Comparison of ENCODE assay signal across 8 cellular contexts in genomic region chr3:46881819-46882376, GRCh38. TPM values are rescaled to one million over a fixed set of nuclear protein-coding genes. Genes with fewer than 3 reads are reported as not detected.
DNase-seq lines count a peak whose midpoint lies in the region; ATAC-seq and TF ChIP-seq lines count a peak whose summit lies in the region.

No MANE protein-coding gene starts in this region.

- peak; percentile 14 for DNase-seq in activated CD4-positive, alpha-beta T cell treated with anti-CD3 and anti-CD28 coated beads, Interleukin-2, amount 50 U/mL, for 1 hour
- DNase-seq in fibroblast of pulmonary artery (ENCODE audit: low read depth) (no peak), trophoblast cell (peak in 1 of 2 donors; percentile 26), GM13976 (ENCODE audit: low spot score) (no peak), BE2C (no peak), COLO829 (ENCODE audit: low spot score) (no peak)

- H3K79me2 ChIP-seq in trophoblast cell (ENCODE audit: control insufficient read depth, insufficient read depth, low read length, poor library complexity): peaks cover 2% of the 10 kb centered on the region

- no peak overlapping the region for H2BK12ac ChIP-seq in trophoblast cell (ENCODE audit: low read length)

- in situ Hi-C loops in GM13976 (cut with MboI; ENCODE audit: low sequenced_read_pairs, unreplicated experiment): loop anchor here (25.0 kb wide), 1 partner anchor 170 kb away; the partner anchor contains the start of genes PRSS50 and TMIE

- H2AFZ ChIP-seq in trophoblast cell (ENCODE audit: insufficient read depth, low read length, poor library complexity): no peak overlapping the region

- H3K18ac ChIP-seq in trophoblast cell (ENCODE audit: low read length): no peak overlapping the region

- H3K9ac ChIP-seq in ES-I3 (ENCODE audit: low read depth, low read length): peak overlapping the region; percentile 66; the same call in 1 of the 2 replicates
- H3K9ac ChIP-seq in trophoblast cell (ENCODE audit: low read length): peak overlapping the region; percentile 11

- H3K9me3 ChIP-seq in ES-I3 (ENCODE audit: control insufficient read depth, insufficient read depth, low read length) (no peaks in the 10 kb centered on the region), trophoblast cell (ENCODE audit: insufficient read depth, low read depth, low read length) (peaks cover 3% of the 10 kb centered on the region), BE2C (no peaks in the 10 kb centered on the region)

- peak overlapping the region; percentile 72 for H3K4me2 ChIP-seq in trophoblast cell (ENCODE audit: low read length)

- no peak for ATAC-seq in HG03457 (IDR thresholded peaks at IDR 0.05; ENCODE audit: unreplicated experiment)

- H2AK5ac ChIP-seq in trophoblast cell (ENCODE audit: low read length): no peak overlapping the region

- H3K4ac ChIP-seq in trophoblast cell (ENCODE audit: low read depth, low read length): no peak overlapping the region

- no peak overlapping the region for H3K14ac ChIP-seq in trophoblast cell (ENCODE audit: low read length)

- no peak for TF ChIP-seq CTCF in fibroblast of pulmonary artery (IDR thresholded peaks at IDR 0.05; ENCODE audit: low read length, missing control alignments)
- no peak for TF ChIP-seq CTCF in GM13976 (IDR thresholded peaks at IDR 0.05; ENCODE audit: borderline replicate concordance, control extremely low read depth, extremely low read depth, insufficient read depth, missing control alignments)
- TF ChIP-seq CTCF in BE2C (IDR thresholded peaks at IDR 0.05; ENCODE audit: low read depth, low read length): no peak

- H3K27me3 ChIP-seq in trophoblast cell (ENCODE audit: insufficient read depth, low read length) (peaks cover 13% of the 10 kb centered on the region), BE2C (peaks cover 15% of the 10 kb centered on the region)

- no peaks in the 10 kb centered on the region for H3K36me3 ChIP-seq in ES-I3 (ENCODE audit: insufficient read depth, low read length)
- H3K36me3 ChIP-seq in trophoblast cell (ENCODE audit: control insufficient read depth in 1 of 2, insufficient read depth in 2 of 2, low read length in 2 of 2): no peaks in the 10 kb centered on the region
- H3K36me3 ChIP-seq in BE2C: no peaks in the 10 kb centered on the region

- H2BK5ac ChIP-seq in trophoblast cell (ENCODE audit: low read depth, low read length, poor library complexity): no peak overlapping the region

- peak overlapping the region; percentile 55 for H4K8ac ChIP-seq in trophoblast cell (ENCODE audit: low read depth, low read length)

- H3K23ac ChIP-seq in trophoblast cell (ENCODE audit: low read length): no peak overlapping the region

- WGBS in trophoblast cell (ENCODE audit: extremely low coverage, insufficient coverage, insufficient read length): no CpG with 5 or more reads among the region's 65 CpGs

- peaks cover 11% of the 10 kb centered on the region for H3K79me1 ChIP-seq in trophoblast cell (ENCODE audit: low read length)

- peak overlapping the region; percentile 71 for H4K91ac ChIP-seq in trophoblast cell (ENCODE audit: low read depth, low read length)

- H3K27ac ChIP-seq in trophoblast cell (ENCODE audit: low read depth, low read length): peak overlapping the region; percentile 28

- H3K4me1 ChIP-seq in ES-I3 (ENCODE audit: insufficient read depth, low read length): peaks cover 23% of the 10 kb centered on the region; the same call in 1 of the 2 replicates
- H3K4me1 ChIP-seq in trophoblast cell (ENCODE audit: control insufficient read depth in 1 of 2, insufficient read depth in 2 of 2, low read length in 2 of 2): peaks cover 28 to 43% of the 10 kb centered on the region in 2 experiments
- no peaks in the 10 kb centered on the region for H3K4me1 ChIP-seq in BE2C

- H4K12ac ChIP-seq in trophoblast cell (ENCODE audit: low read depth, low read length): no peak overlapping the region

- H2BK120ac ChIP-seq in trophoblast cell (ENCODE audit: insufficient read depth, low read length, poor library complexity): no peak overlapping the region

- peak overlapping the region; percentile 51 for H3K4me3 ChIP-seq in fibroblast of pulmonary artery (replicated peaks; ENCODE audit: low read depth, low read length)
- peak overlapping the region; percentile 66 for H3K4me3 ChIP-seq in trophoblast cell (ENCODE audit: low read depth, low read length)
- H3K4me3 ChIP-seq in BE2C (ENCODE audit: low read depth, low read length): no peak overlapping the region

RNA-seq across cellular contexts. Expression of gene PTH1R, which starts 4.4 kb away (rescaled TPM):
- polyA plus RNA-seq in trophoblast cell (2013): 9.5 and 11.3 TPM in 2 replicates
- not detected for polyA plus RNA-seq in BE2C (2012; ENCODE audit: insufficient read depth, insufficient read length, low read depth)

RNA-seq across cellular contexts. Expression of gene MYL3, which starts 18.7 kb away (rescaled TPM):
- 0.86 and 1.3 TPM in 2 replicates for polyA plus RNA-seq in trophoblast cell (2013)
- not detected for polyA plus RNA-seq in BE2C (2012; ENCODE audit: insufficient read depth, insufficient read length, low read depth)
